In genomic region chrX:39431893-39432292, GRCh38 we compare ENCODE assay signal across 23 cellular contexts.
"Had no signal": no experiment of that assay in that cellular context is flagged by ENCODE, and none has a peak within 500 bp of the region (broad histone marks: within the 10 kb centered on the region; RNA-seq: fewer than 3 reads in every experiment).

No MANE protein-coding gene starts in this region.

- H3K4me1 ChIP-seq: SJCRH30 had no signal

- DNase-seq: activated CD4-positive, alpha-beta T cell treated with anti-CD3 and anti-CD28 coated beads, Interleukin-2, amount 10 ng/mL, durations not matched to agents 7 days and 5 days; activated CD4-positive, CD25-positive, alpha-beta regulatory T cell treated with anti-CD3 and anti-CD28 coated beads, Interleukin-2, amount 50 U/mL, for 72 hours; activated CD8-positive, alpha-beta memory T cell treated with anti-CD3 and anti-CD28 coated beads, Interleukin-2, amount 50 U/mL, for 4 hours; activated CD8-positive, alpha-beta T cell treated with anti-CD3 and anti-CD28 coated beads for 36 hours; activated effector memory CD4-positive, alpha-beta T cell treated with Interleukin-2 at 50 U/mL for 16 hours; activated naive CD4-positive, alpha-beta T cell; activated T-cell treated with anti-CD3 and anti-CD28 coated beads, Interleukin-2, amount 50 U/mL, for 72 hours; amygdala; MM.1S; NCI-H1105; NCI-H1436; NCI-H1694 treated with DMSO at 0.1 percent for 48 hours; NCI-H2029 treated with DMSO at 0.1 percent for 48 hours; NCI-H510A treated with DMSO at 0.1 percent for 48 hours; Right ventricle myocardium superior; RPMI8226; SJCRH30; SK-N-SH; SW 1271 had no signal

- H3K27ac ChIP-seq: SJCRH30 had no signal

- H3K27ac Mint-ChIP-seq: activated CD4-positive, alpha-beta T cell treated with anti-CD3 and anti-CD28 coated beads, Interleukin-2, amount 10 ng/mL, durations not matched to agents 7 days and 5 days; activated naive CD4-positive, alpha-beta T cell treated with anti-CD3 and anti-CD28 coated beads, Interleukin-2, amount 50 U/mL, for 24 hours; activated T-cell treated with anti-CD3 and anti-CD28 coated beads, Interleukin-2, amount 50 U/mL, for 72 hours; WTC11 had no signal

- H3K4me3 ChIP-seq: SJCRH30 had no signal

- ATAC-seq: activated CD8-positive, alpha-beta T cell treated with anti-CD3 and anti-CD28 coated beads for 36 hours; activated T-cell treated with anti-CD3 and anti-CD28 coated beads, Interleukin-2, amount 50 U/mL, for 72 hours; Panc1; WTC11 had no signal

- H3K36me3 Mint-ChIP-seq: activated naive CD4-positive, alpha-beta T cell treated with anti-CD3 and anti-CD28 coated beads, Interleukin-2, amount 50 U/mL, for 24 hours; brain; WTC11 had no signal

- H3K27me3 Mint-ChIP-seq: activated CD4-positive, alpha-beta T cell treated with anti-CD3 and anti-CD28 coated beads, Interleukin-2, amount 10 ng/mL, durations not matched to agents 7 days and 5 days; activated CD8-positive, alpha-beta T cell treated with anti-CD3 and anti-CD28 coated beads for 36 hours; activated naive CD4-positive, alpha-beta T cell treated with anti-CD3 and anti-CD28 coated beads, Interleukin-2, amount 50 U/mL, for 24 hours; brain had no signal

- H3K9me2 ChIP-seq: SK-N-SH had no signal

- H3K4me2 ChIP-seq: SK-N-SH had no signal

- H3K9me3 ChIP-seq: SJCRH30, SK-N-SH had no signal

- H3K9me3 Mint-ChIP-seq: activated CD4-positive, alpha-beta T cell treated with anti-CD3 and anti-CD28 coated beads, Interleukin-2, amount 10 ng/mL, durations not matched to agents 7 days and 5 days; WTC11 had no signal

- H3K27me3 ChIP-seq: SJCRH30 had no signal

- H3K4me1 Mint-ChIP-seq: WTC11 had no signal

- H3K36me3 ChIP-seq: SJCRH30 had no signal

- H3K4me3 Mint-ChIP-seq: activated CD4-positive, alpha-beta T cell treated with anti-CD3 and anti-CD28 coated beads, Interleukin-2, amount 10 ng/mL, durations not matched to agents 7 days and 5 days; activated CD8-positive, alpha-beta T cell treated with anti-CD3 and anti-CD28 coated beads for 36 hours; activated naive CD4-positive, alpha-beta T cell treated with anti-CD3 and anti-CD28 coated beads, Interleukin-2, amount 50 U/mL, for 24 hours; brain; WTC11 had no signal
